ENCODE assay signal across 13 cellular contexts in genomic region chr3:195165790-195166189, GRCh38.
DNase-seq lines count a peak whose midpoint lies in the region; ATAC-seq and TF ChIP-seq lines count a peak whose summit lies in the region.
"Had no signal": no experiment of that assay in that cellular context is flagged by ENCODE, and none has a peak within 500 bp of the region (broad histone marks: within the 10 kb centered on the region; RNA-seq: fewer than 3 reads in every experiment).

No MANE protein-coding gene starts in this region.

- intact Hi-C loops in sigmoid colon (cut with DNase I) = no loop called here

- peak overlapping the region in 1 of 2 donors; percentile 52 for H3K27ac Mint-ChIP-seq in activated naive CD4-positive, alpha-beta T cell treated with anti-CD3 and anti-CD28 coated beads, Interleukin-2, amount 50 U/mL, for 72 hours

- TF ChIP-seq POLR2A in sigmoid colon (IDR thresholded peaks at IDR 0.05) = no peak

- ATAC-seq in activated naive CD4-positive, alpha-beta T cell treated with anti-CD3 and anti-CD28 coated beads, Interleukin-2, amount 50 U/mL, for 72 hours = peak; percentile 20 to 82

- H3K4me3 ChIP-seq in sigmoid colon = no peak overlapping the region
- H3K4me3 ChIP-seq: BLaER1 treated with 17β-estradiol and CSF1 and Interleukin-3, amounts not matched to agents 10 nM and 100 nM had no signal

- H3K9me3 ChIP-seq in sigmoid colon = no peaks in the 10 kb centered on the region
- H3K9me3 ChIP-seq: BLaER1 treated with 17β-estradiol and CSF1 and Interleukin-3, amounts not matched to agents 10 nM and 100 nM had no signal

- peaks cover 0 to 29% (median 13%) of the 10 kb centered on the region in 4 donors for H3K4me1 ChIP-seq in sigmoid colon

- H3K27me3 ChIP-seq in sigmoid colon = no peaks in the 10 kb centered on the region
- H3K27me3 ChIP-seq: BLaER1 treated with 17β-estradiol and CSF1 and Interleukin-3, amounts not matched to agents 10 nM and 100 nM had no signal

- no peak overlapping the region for H3K27ac ChIP-seq in sigmoid colon
- H3K27ac ChIP-seq: 22Rv1 had no signal

- no peaks in the 10 kb centered on the region for H3K36me3 ChIP-seq in sigmoid colon
- H3K36me3 ChIP-seq: BLaER1 treated with 17β-estradiol and CSF1 and Interleukin-3, amounts not matched to agents 10 nM and 100 nM had no signal

- no peak for TF ChIP-seq EP300 in sigmoid colon (IDR thresholded peaks at IDR 0.05)

- H3K36me3 Mint-ChIP-seq in activated naive CD4-positive, alpha-beta T cell treated with anti-CD3 and anti-CD28 coated beads, Interleukin-2, amount 50 U/mL, for 72 hours = no peaks in the 10 kb centered on the region

- WGBS in sigmoid colon, 2 donors = 94 to 98% methylated on average over 1 of the region's 1 CpG

- no peaks in the 10 kb centered on the region for H3K9me3 Mint-ChIP-seq in activated naive CD4-positive, alpha-beta T cell treated with anti-CD3 and anti-CD28 coated beads, Interleukin-2, amount 50 U/mL, for 72 hours

- DNase-seq in DMS153 (lab: John Stamatoyannopoulos, UW) (peak; percentile 21), DMS153 treated with DMSO at 0.1 percent for 48 hours (lab: John Stamatoyannopoulos, UW; ENCODE audit: unreplicated experiment) (no peak), NCI-H345 treated with DMSO at 0.1 percent for 48 hours (lab: John Stamatoyannopoulos, UW; ENCODE audit: unreplicated experiment) (peak; percentile 13), sigmoid colon (peak; percentile 18), SW480 (ENCODE audit: low spot score) (no peak), nucleus accumbens (lab: John Stamatoyannopoulos, UW) (no peak)
- no peak for DNase-seq in activated naive CD4-positive, alpha-beta T cell treated with anti-CD3 and anti-CD28 coated beads, Interleukin-2, amount 50 U/mL, for 72 hours (ENCODE audit: low spot score in 2 of 2)
- DNase-seq in activated naive CD4-positive, alpha-beta T cell (lab: John Stamatoyannopoulos, UW) = no peak
- DNase-seq: DMS79 treated with DMSO at 0.1 percent for 48 hours, NCI-H2081, NCI-H69 had no signal

- no peak for TF ChIP-seq CTCF in sigmoid colon (IDR thresholded peaks at IDR 0.05)

Comparison
In these comparisons a context has a peak if more than half of its experiments do, and no peak if none do; other contexts are left out.
1. DNase-seq: peak in DMS153 (single experiment), NCI-H345 treated with DMSO at 0.1 percent for 48 hours (single experiment) and sigmoid colon (single experiment); none in DMS153 treated with DMSO at 0.1 percent for 48 hours (single experiment), activated naive CD4-positive, alpha-beta T cell treated with anti-CD3 and anti-CD28 coated beads, Interleukin-2, amount 50 U/mL, for 72 hours (0 of 2), activated naive CD4-positive, alpha-beta T cell (0 of 4), SW480 (single experiment) and nucleus accumbens (0 of 56).